1 cellular context compared by ENCODE assay signal in genomic region chr22:28911279-28911640, GRCh38.
TF ChIP-seq lines count a peak whose summit lies in the region.

No MANE protein-coding gene starts in this region.

TF ChIP-seq in IMR-90, 13 proteins besides CTCF, POLR2A, EP300 and RAD21 (continued from another document):
- TF ChIP-seq USF2 (IDR thresholded peaks at IDR 0.05; ENCODE audit: low read depth, low read length) (no peak), FOS (IDR thresholded peaks at IDR 0.05; ENCODE audit: low read depth, low read length) (no peak), CEBPB (IDR thresholded peaks at IDR 0.05; ENCODE audit: low read depth, low read length) (no peak), MAZ (IDR thresholded peaks at IDR 0.05; ENCODE audit: borderline replicate concordance, low read depth, low read length) (no peak)
TF ChIP-seq in IMR-90: peak in this region for 0.
